In the genomic region with DNA sequence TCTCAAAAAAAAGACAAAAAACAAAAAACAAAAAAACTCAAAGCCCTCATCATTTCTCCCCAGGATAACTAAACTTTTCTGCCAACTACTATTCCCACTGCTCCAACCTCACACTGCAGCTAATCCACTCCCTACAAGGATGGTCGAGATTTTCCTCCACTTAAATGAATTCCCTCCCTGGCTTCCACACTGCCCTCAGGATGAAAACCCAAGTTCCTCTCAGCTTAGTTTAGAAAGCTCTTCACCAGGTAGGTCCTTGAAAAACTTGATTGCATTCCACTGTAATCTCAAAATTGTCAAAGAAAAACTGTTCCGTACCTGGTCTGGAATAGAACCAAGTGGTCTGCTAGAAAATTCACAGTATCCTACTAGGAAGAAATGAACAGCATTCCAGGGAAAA, we compare ENCODE assay signal across 1 cellular context.
TF ChIP-seq lines count a peak whose summit lies in the region.

No MANE protein-coding gene starts in this region.

TF ChIP-seq in GM23338, 12 proteins besides CTCF, POLR2A, EP300 and RAD21:
- TF ChIP-seq, protein P1, sequence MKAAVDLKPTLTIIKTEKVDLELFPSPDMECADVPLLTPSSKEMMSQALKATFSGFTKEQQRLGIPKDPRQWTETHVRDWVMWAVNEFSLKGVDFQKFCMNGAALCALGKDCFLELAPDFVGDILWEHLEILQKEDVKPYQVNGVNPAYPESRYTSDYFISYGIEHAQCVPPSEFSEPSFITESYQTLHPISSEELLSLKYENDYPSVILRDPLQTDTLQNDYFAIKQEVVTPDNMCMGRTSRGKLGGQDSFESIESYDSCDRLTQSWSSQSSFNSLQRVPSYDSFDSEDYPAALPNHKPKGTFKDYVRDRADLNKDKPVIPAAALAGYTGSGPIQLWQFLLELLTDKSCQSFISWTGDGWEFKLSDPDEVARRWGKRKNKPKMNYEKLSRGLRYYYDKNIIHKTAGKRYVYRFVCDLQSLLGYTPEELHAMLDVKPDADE (IDR thresholded peaks at IDR 0.05): no peak
- TF ChIP-seq, protein P2, sequence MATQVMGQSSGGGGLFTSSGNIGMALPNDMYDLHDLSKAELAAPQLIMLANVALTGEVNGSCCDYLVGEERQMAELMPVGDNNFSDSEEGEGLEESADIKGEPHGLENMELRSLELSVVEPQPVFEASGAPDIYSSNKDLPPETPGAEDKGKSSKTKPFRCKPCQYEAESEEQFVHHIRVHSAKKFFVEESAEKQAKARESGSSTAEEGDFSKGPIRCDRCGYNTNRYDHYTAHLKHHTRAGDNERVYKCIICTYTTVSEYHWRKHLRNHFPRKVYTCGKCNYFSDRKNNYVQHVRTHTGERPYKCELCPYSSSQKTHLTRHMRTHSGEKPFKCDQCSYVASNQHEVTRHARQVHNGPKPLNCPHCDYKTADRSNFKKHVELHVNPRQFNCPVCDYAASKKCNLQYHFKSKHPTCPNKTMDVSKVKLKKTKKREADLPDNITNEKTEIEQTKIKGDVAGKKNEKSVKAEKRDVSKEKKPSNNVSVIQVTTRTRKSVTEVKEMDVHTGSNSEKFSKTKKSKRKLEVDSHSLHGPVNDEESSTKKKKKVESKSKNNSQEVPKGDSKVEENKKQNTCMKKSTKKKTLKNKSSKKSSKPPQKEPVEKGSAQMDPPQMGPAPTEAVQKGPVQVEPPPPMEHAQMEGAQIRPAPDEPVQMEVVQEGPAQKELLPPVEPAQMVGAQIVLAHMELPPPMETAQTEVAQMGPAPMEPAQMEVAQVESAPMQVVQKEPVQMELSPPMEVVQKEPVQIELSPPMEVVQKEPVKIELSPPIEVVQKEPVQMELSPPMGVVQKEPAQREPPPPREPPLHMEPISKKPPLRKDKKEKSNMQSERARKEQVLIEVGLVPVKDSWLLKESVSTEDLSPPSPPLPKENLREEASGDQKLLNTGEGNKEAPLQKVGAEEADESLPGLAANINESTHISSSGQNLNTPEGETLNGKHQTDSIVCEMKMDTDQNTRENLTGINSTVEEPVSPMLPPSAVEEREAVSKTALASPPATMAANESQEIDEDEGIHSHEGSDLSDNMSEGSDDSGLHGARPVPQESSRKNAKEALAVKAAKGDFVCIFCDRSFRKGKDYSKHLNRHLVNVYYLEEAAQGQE (IDR thresholded peaks at IDR 0.05; ENCODE audit: unreplicated experiment): no peak
- TF ChIP-seq ZNF462 (CRISPR knock-in tag; IDR thresholded peaks at IDR 0.05): no peak
- TF ChIP-seq ZNF114 (CRISPR knock-in tag; IDR thresholded peaks at IDR 0.05): no peak
- no peak for TF ChIP-seq CREB1 (CRISPR knock-in tag; IDR thresholded peaks at IDR 0.05; ENCODE audit: low read depth)
- no peak for TF ChIP-seq POLR2AphosphoS5 (IDR thresholded peaks at IDR 0.05; ENCODE audit: low read depth)
- TF ChIP-seq ZNF331 (CRISPR knock-in tag; IDR thresholded peaks at IDR 0.05; ENCODE audit: low read depth): no peak
- TF ChIP-seq EZH2phosphoT487 (IDR thresholded peaks at IDR 0.05; ENCODE audit: unreplicated experiment): no peak
- no peak for TF ChIP-seq EZH2 (IDR thresholded peaks at IDR 0.05; ENCODE audit: low read depth, unreplicated experiment)
- no peak for TF ChIP-seq JUNB (IDR thresholded peaks at IDR 0.05; ENCODE audit: unreplicated experiment)
- TF ChIP-seq STAT1 (IDR thresholded peaks at IDR 0.05; ENCODE audit: unreplicated experiment): no peak
- TF ChIP-seq NANOG (IDR thresholded peaks at IDR 0.05; ENCODE audit: borderline replicate concordance): no peak
